ENCODE assay signal across 22 cellular contexts in genomic region chr10:60299390-60299778, GRCh38.
"Had no signal": no experiment of that assay in that cellular context is flagged by ENCODE, and none has a peak within 500 bp of the region (broad histone marks: within the 10 kb centered on the region; RNA-seq: fewer than 3 reads in every experiment).

No MANE protein-coding gene starts in this region.

- H3K4me3 ChIP-seq: adrenal gland, breast epithelium, mucosa of descending colon, neural progenitor cell, prostate gland, right lobe of liver had no signal

- H3K36me3 Mint-ChIP-seq: activated CD4-positive, alpha-beta memory T cell treated with anti-CD3 and anti-CD28 coated beads for 36 hours; activated naive CD4-positive, alpha-beta T cell treated with anti-CD3 and anti-CD28 coated beads, Interleukin-2, amount 50 U/mL, for 72 hours; neural progenitor cell had no signal

- H3K9me3 ChIP-seq: adrenal gland, breast epithelium, mucosa of descending colon, prostate gland, right lobe of liver, tibial artery, vagina had no signal

- ATAC-seq: activated CD4-positive, alpha-beta T cell treated with anti-CD3 and anti-CD28 coated beads for 36 hours; activated naive CD4-positive, alpha-beta T cell treated with anti-CD3 and anti-CD28 coated beads, Interleukin-2, amount 50 U/mL, for 72 hours; effector memory CD8-positive, alpha-beta T cell; foreskin keratinocyte; mucosa of descending colon; naive thymus-derived CD4-positive, alpha-beta T cell; right lobe of liver had no signal

- H3K4me3 Mint-ChIP-seq: activated CD4-positive, alpha-beta memory T cell treated with anti-CD3 and anti-CD28 coated beads for 36 hours; activated CD4-positive, alpha-beta T cell treated with anti-CD3 and anti-CD28 coated beads for 36 hours; activated T-helper 1 cell treated with anti-CD3 and anti-CD28 coated beads, Interleukin-12 subunit alpha, Interleukin-12 subunit beta, Interleukin-2, Interleukin-4 antibody, amounts not matched to agents 30 ng/mL and 10 ng/mL and 1 ng/mL, durations not matched to agents 14 hours and 24 hours and 36 hours; effector memory CD8-positive, alpha-beta T cell; memory B cell; naive thymus-derived CD4-positive, alpha-beta T cell; neural progenitor cell had no signal

- H3K9ac ChIP-seq: neural progenitor cell had no signal

- H3K4me1 ChIP-seq: breast epithelium, prostate gland, tibial artery, vagina had no signal

- H3K27ac Mint-ChIP-seq: activated CD4-positive, alpha-beta memory T cell treated with anti-CD3 and anti-CD28 coated beads for 36 hours; activated CD4-positive, alpha-beta T cell treated with anti-CD3 and anti-CD28 coated beads for 36 hours; activated naive CD4-positive, alpha-beta T cell treated with anti-CD3 and anti-CD28 coated beads, Interleukin-2, amount 50 U/mL, for 72 hours; activated T-helper 1 cell treated with anti-CD3 and anti-CD28 coated beads, Interleukin-12 subunit alpha, Interleukin-12 subunit beta, Interleukin-2, Interleukin-4 antibody, amounts not matched to agents 30 ng/mL and 10 ng/mL and 1 ng/mL, durations not matched to agents 14 hours and 24 hours and 36 hours; effector memory CD8-positive, alpha-beta T cell; memory B cell; naive thymus-derived CD4-positive, alpha-beta T cell; neural progenitor cell had no signal

- H3K27ac ChIP-seq: breast epithelium, foreskin keratinocyte, neural progenitor cell, prostate gland, vagina had no signal

- H3K27me3 Mint-ChIP-seq: activated CD4-positive, alpha-beta memory T cell treated with anti-CD3 and anti-CD28 coated beads for 36 hours; activated CD4-positive, alpha-beta T cell treated with anti-CD3 and anti-CD28 coated beads for 36 hours; effector memory CD8-positive, alpha-beta T cell; memory B cell; naive thymus-derived CD4-positive, alpha-beta T cell had no signal

- H3K27me3 ChIP-seq: adrenal gland, breast epithelium, foreskin keratinocyte, neural progenitor cell, right lobe of liver, tibial artery, vagina had no signal

- H3K9me3 Mint-ChIP-seq: activated CD4-positive, alpha-beta memory T cell treated with anti-CD3 and anti-CD28 coated beads for 36 hours; activated naive CD4-positive, alpha-beta T cell treated with anti-CD3 and anti-CD28 coated beads, Interleukin-2, amount 50 U/mL, for 72 hours; activated T-helper 1 cell treated with anti-CD3 and anti-CD28 coated beads, Interleukin-12 subunit alpha, Interleukin-12 subunit beta, Interleukin-2, Interleukin-4 antibody, amounts not matched to agents 30 ng/mL and 10 ng/mL and 1 ng/mL, durations not matched to agents 14 hours and 24 hours and 36 hours; effector memory CD8-positive, alpha-beta T cell; memory B cell; neural progenitor cell had no signal

- H3K36me3 ChIP-seq: adrenal gland, breast epithelium, neural progenitor cell, prostate gland, right lobe of liver, tibial artery, vagina had no signal

- DNase-seq: activated CD4-positive, alpha-beta memory T cell treated with anti-CD3 and anti-CD28 coated beads for 36 hours; activated CD4-positive, alpha-beta T cell treated with anti-CD3 and anti-CD28 coated beads for 36 hours; activated gamma-delta T cell treated with Interleukin-2 at 50 U/mL for 16 hours; activated T-cell treated with anti-CD3 and anti-CD28 coated beads for 4 hours; adrenal gland; effector memory CD8-positive, alpha-beta T cell; foreskin keratinocyte; glutamatergic neuron; mucosa of descending colon; naive thymus-derived CD4-positive, alpha-beta T cell; right lobe of liver; stimulated activated naive CD4-positive, alpha-beta T cell treated with Interleukin-2 at 50 U/mL for 16 hours; SW 1271; T-helper 2 cell; tibial artery had no signal
